In genomic region chr16:12097523-12098428, GRCh38 we compare ENCODE assay signal across 9 cellular contexts.
DNase-seq lines count a peak whose midpoint lies in the region; ATAC-seq, FAIRE-seq and TF ChIP-seq lines count a peak whose summit lies in the region.
"Had no signal": no experiment of that assay in that cellular context is flagged by ENCODE, and none has a peak within 500 bp of the region (broad histone marks: within the 10 kb centered on the region; RNA-seq: fewer than 3 reads in every experiment).

No MANE protein-coding gene starts in this region.

- intact Hi-C loops in sciatic nerve (cut with DNase I) = no loop called here

- DNase-seq in HCEC 1CT (peak; percentile 75), bronchial epithelial cell (ENCODE audit: low read depth) (peak; percentile 79), islet precursor cell (peak; percentile 71), sciatic nerve (ENCODE audit: low spot score) (peak; percentile 69), GM19240 (ENCODE audit: insufficient read length, low spot score) (no peak), activated gamma-delta T cell treated with Interleukin-2 at 50 U/mL for 16 hours (no peak)
- DNase-seq: T-helper 1 cell had no signal

- no peak for FAIRE-seq in bronchial epithelial cell (lab: Jason Lieb, UNC)

- no peak overlapping the region for H3K4me3 ChIP-seq in bronchial epithelial cell (ENCODE audit: low read depth, low read length)

- H3K36me3 ChIP-seq in bronchial epithelial cell (ENCODE audit: control insufficient read depth, insufficient read depth, low read length) = no peaks in the 10 kb centered on the region

- no peak for TF ChIP-seq CTCF in bronchial epithelial cell (IDR thresholded peaks at IDR 0.05; ENCODE audit: insufficient read depth, low read length, severe bottlenecking)

- ATAC-seq in sciatic nerve (peak; percentile 89), HG02678 (IDR thresholded peaks at IDR 0.05; ENCODE audit: unreplicated experiment) (no peak), HG03571 (IDR thresholded peaks at IDR 0.05; ENCODE audit: unreplicated experiment) (no peak)

- no peaks in the 10 kb centered on the region for H3K27me3 ChIP-seq in bronchial epithelial cell (ENCODE audit: control insufficient read depth, insufficient read depth, low read length)

Comparison
In these comparisons a context has a peak if more than half of its experiments do, and no peak if none do; other contexts are left out.
1. DNase-seq: peak in HCEC 1CT (single experiment), bronchial epithelial cell (single experiment), islet precursor cell (single experiment) and sciatic nerve (single experiment); none in GM19240 (single experiment) and activated gamma-delta T cell treated with Interleukin-2 at 50 U/mL for 16 hours (single experiment).